ENCODE assay signal across 8 cellular contexts in the genomic region with DNA sequence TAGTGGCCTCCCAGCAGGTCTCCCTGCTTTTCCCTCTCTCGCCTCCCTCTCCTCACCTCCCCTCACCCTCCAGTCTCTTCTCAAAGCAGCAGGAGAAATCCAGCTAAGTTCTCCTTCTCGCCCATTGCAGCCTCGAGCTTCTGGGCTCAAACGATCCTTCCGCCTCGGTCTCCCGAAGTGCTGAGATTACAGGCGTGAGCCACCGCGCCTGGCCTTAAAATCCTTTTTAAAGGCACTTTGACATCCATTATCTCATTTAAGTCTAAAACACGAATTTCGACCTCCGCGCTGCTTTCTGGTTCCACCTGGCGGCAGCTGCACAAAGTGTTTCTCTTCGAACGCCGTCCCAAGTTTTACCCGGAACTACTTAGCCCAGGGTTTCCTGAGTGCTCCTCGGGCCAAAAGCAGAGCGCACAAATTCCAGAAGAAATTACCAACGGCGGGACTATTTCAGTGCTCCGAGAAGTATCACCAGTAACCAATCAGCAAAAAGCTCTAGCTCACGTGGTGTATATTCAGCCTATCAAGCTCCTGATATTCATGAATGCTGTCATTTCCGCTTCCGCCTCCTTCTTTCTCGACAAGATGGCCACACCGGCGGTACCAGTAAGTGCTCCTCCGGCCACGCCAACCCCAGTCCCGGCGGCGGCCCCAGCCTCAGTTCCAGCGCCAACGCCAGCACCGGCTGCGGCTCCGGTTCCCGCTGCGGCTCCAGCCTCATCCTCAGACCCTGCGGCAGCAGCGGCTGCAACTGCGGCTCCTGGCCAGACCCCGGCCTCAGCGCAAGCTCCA. TPM values are rescaled to one million over a fixed set of nuclear protein-coding genes. Genes with fewer than 3 reads are reported as not detected.
DNase-seq lines count a peak whose midpoint lies in the region; ATAC-seq and TF ChIP-seq lines count a peak whose summit lies in the region.

A gene with protein sequence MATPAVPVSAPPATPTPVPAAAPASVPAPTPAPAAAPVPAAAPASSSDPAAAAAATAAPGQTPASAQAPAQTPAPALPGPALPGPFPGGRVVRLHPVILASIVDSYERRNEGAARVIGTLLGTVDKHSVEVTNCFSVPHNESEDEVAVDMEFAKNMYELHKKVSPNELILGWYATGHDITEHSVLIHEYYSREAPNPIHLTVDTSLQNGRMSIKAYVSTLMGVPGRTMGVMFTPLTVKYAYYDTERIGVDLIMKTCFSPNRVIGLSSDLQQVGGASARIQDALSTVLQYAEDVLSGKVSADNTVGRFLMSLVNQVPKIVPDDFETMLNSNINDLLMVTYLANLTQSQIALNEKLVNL (plus strand): TSS at position 570 of the 792 bp plus-strand sequence. CDS start 16 bp downstream, at position 586.

- no peaks in the 10 kb centered on the region for H3K9me2 ChIP-seq in GM23338 (ENCODE audit: insufficient read depth)

- H3K4me2 ChIP-seq in GM23338, result peak within 1 kb of the TSS; percentile 94

- peak; percentile 98 for ATAC-seq in GM23338
- peak; percentile 96 to 97 for ATAC-seq in naive B cell (ENCODE audit: low read depth in 2 of 2)
- ATAC-seq in stimulated activated memory B cell treated with anti-CD40 and anti-IgM and Interleukin-4, amounts not matched to agents 10 μg/mL and 1 μg/mL and 100 μg/mL, for 72 hours, result peak; percentile 99

- H3F3A ChIP-seq in GM23338 (replicated peaks; ENCODE audit: low read depth), result peaks cover 11% of the 10 kb centered on the region

- H3K27ac Mint-ChIP-seq in GM23338 (peak within 1 kb of the TSS; percentile 95), naive B cell (peak within 1 kb of the TSS; percentile 87 to 99 (median 95))
- peak within 1 kb of the TSS; percentile 93 for H3K27ac Mint-ChIP-seq in activated T-helper 1 cell treated with anti-CD3 and anti-CD28 coated beads, Interleukin-12 subunit alpha, Interleukin-12 subunit beta, Interleukin-2, Interleukin-4 antibody, amounts not matched to agents 30 ng/mL and 10 ng/mL and 1 ng/mL, durations not matched to agents 14 hours and 24 hours and 36 hours
- H3K27ac Mint-ChIP-seq in stimulated activated memory B cell treated with anti-CD40 and anti-IgM and Interleukin-4, amounts not matched to agents 10 μg/mL and 1 μg/mL and 100 μg/mL, for 72 hours, result peak within 1 kb of the TSS; percentile 90

- intact Hi-C loops in activated T-helper 1 cell treated with anti-CD3 and anti-CD28 coated beads, Interleukin-12 subunit alpha, Interleukin-12 subunit beta, Interleukin-2, Interleukin-4 antibody, amounts not matched to agents 30 ng/mL and 10 ng/mL and 1 ng/mL, durations not matched to agents 14 hours and 24 hours and 36 hours (cut with micrococcal nuclease), result loop anchor here (1.0 to 10.0 kb wide), 10 partner anchors 32 to 1755 kb away; partner anchors contain the start of genes FHIP1B, ILK, PPFIBP2 and RRP8

- no peaks in the 10 kb centered on the region for H3K27me3 Mint-ChIP-seq in GM23338 (ENCODE audit: insufficient read depth, low read depth, poor library complexity)
- peaks cover 2% of the 10 kb centered on the region for H3K27me3 Mint-ChIP-seq in activated T-helper 1 cell treated with anti-CD3 and anti-CD28 coated beads, Interleukin-12 subunit alpha, Interleukin-12 subunit beta, Interleukin-2, Interleukin-4 antibody, amounts not matched to agents 30 ng/mL and 10 ng/mL and 1 ng/mL, durations not matched to agents 14 hours and 24 hours and 36 hours (ENCODE audit: insufficient read depth)
- no peaks in the 10 kb centered on the region for H3K27me3 Mint-ChIP-seq in naive B cell
- H3K27me3 Mint-ChIP-seq in stimulated activated memory B cell treated with anti-CD40 and anti-IgM and Interleukin-4, amounts not matched to agents 10 μg/mL and 1 μg/mL and 100 μg/mL, for 72 hours, result no peaks in the 10 kb centered on the region

- H3K4me3 Mint-ChIP-seq in GM23338 (peak within 1 kb of the TSS; percentile 95), naive B cell (peak within 1 kb of the TSS; percentile 82 to 95 (median 92))
- H3K4me3 Mint-ChIP-seq in activated T-helper 1 cell treated with anti-CD3 and anti-CD28 coated beads, Interleukin-12 subunit alpha, Interleukin-12 subunit beta, Interleukin-2, Interleukin-4 antibody, amounts not matched to agents 30 ng/mL and 10 ng/mL and 1 ng/mL, durations not matched to agents 14 hours and 24 hours and 36 hours, result peak within 1 kb of the TSS; percentile 99
- H3K4me3 Mint-ChIP-seq in stimulated activated memory B cell treated with anti-CD40 and anti-IgM and Interleukin-4, amounts not matched to agents 10 μg/mL and 1 μg/mL and 100 μg/mL, for 72 hours, result peak within 1 kb of the TSS; percentile 93

- H3K27ac ChIP-seq in GM23338 (ENCODE audit: low read depth), result peak within 1 kb of the TSS; percentile 76

- peaks cover 7% of the 10 kb centered on the region for H3K4me1 ChIP-seq in GM23338 (ENCODE audit: insufficient read depth)

- peak within 1 kb of the TSS; percentile 91 for H3K4me3 ChIP-seq in GM23338

- peaks cover 46% of the 10 kb centered on the region for H3K79me2 ChIP-seq in GM23338 (replicated peaks; ENCODE audit: insufficient read depth)

- H3K9me3 Mint-ChIP-seq in GM23338 (no peaks in the 10 kb centered on the region), naive B cell (no peaks in the 10 kb centered on the region)
- H3K9me3 Mint-ChIP-seq in activated T-helper 1 cell treated with anti-CD3 and anti-CD28 coated beads, Interleukin-12 subunit alpha, Interleukin-12 subunit beta, Interleukin-2, Interleukin-4 antibody, amounts not matched to agents 30 ng/mL and 10 ng/mL and 1 ng/mL, durations not matched to agents 14 hours and 24 hours and 36 hours, result no peaks in the 10 kb centered on the region
- H3K9me3 Mint-ChIP-seq in stimulated activated memory B cell treated with anti-CD40 and anti-IgM and Interleukin-4, amounts not matched to agents 10 μg/mL and 1 μg/mL and 100 μg/mL, for 72 hours, result no peaks in the 10 kb centered on the region

- H3K36me3 ChIP-seq in GM23338 (ENCODE audit: insufficient read depth), result peaks cover 21% of the 10 kb centered on the region

- DNase-seq in Daoy (ENCODE audit: low read depth) (peak; percentile 96), GM23338 (ENCODE audit: low spot score) (peak; percentile 99), LHCN-M2 (ENCODE audit: low read depth) (peak; percentile 99), RPMI7951 (ENCODE audit: low read depth) (peak; percentile 99), fibroblast of gingiva (ENCODE audit: low read depth) (peak; percentile 99), naive B cell (peak; percentile 93)
- DNase-seq in activated T-helper 1 cell treated with anti-CD3 and anti-CD28 coated beads, Interleukin-12 subunit alpha, Interleukin-12 subunit beta, Interleukin-2, Interleukin-4 antibody, amounts not matched to agents 30 ng/mL and 10 ng/mL and 1 ng/mL, durations not matched to agents 14 hours and 24 hours and 36 hours (ENCODE audit: low spot score), result peak; percentile 91

- H3K36me3 Mint-ChIP-seq in GM23338 (ENCODE audit: low read depth) (peaks cover 30% of the 10 kb centered on the region), naive B cell (peaks cover 0 to 6% of the 10 kb centered on the region in 2 donors)
- H3K36me3 Mint-ChIP-seq in activated T-helper 1 cell treated with anti-CD3 and anti-CD28 coated beads, Interleukin-12 subunit alpha, Interleukin-12 subunit beta, Interleukin-2, Interleukin-4 antibody, amounts not matched to agents 30 ng/mL and 10 ng/mL and 1 ng/mL, durations not matched to agents 14 hours and 24 hours and 36 hours (ENCODE audit: low read depth), result peaks cover 18% of the 10 kb centered on the region
- H3K36me3 Mint-ChIP-seq in stimulated activated memory B cell treated with anti-CD40 and anti-IgM and Interleukin-4, amounts not matched to agents 10 μg/mL and 1 μg/mL and 100 μg/mL, for 72 hours, result peaks cover 29% of the 10 kb centered on the region

- H3K4me1 Mint-ChIP-seq in GM23338 (peaks cover 15% of the 10 kb centered on the region), naive B cell (peaks cover 37 to 41% (median 38%) of the 10 kb centered on the region in 3 donors)
- peaks cover 39% of the 10 kb centered on the region for H3K4me1 Mint-ChIP-seq in activated T-helper 1 cell treated with anti-CD3 and anti-CD28 coated beads, Interleukin-12 subunit alpha, Interleukin-12 subunit beta, Interleukin-2, Interleukin-4 antibody, amounts not matched to agents 30 ng/mL and 10 ng/mL and 1 ng/mL, durations not matched to agents 14 hours and 24 hours and 36 hours (ENCODE audit: low read depth)
- H3K4me1 Mint-ChIP-seq in stimulated activated memory B cell treated with anti-CD40 and anti-IgM and Interleukin-4, amounts not matched to agents 10 μg/mL and 1 μg/mL and 100 μg/mL, for 72 hours, result peaks cover 46% of the 10 kb centered on the region

- no peaks in the 10 kb centered on the region for H3K27me3 ChIP-seq in GM23338 (ENCODE audit: insufficient read depth)

- peak; percentile 90 to 92 for TF ChIP-seq CTCF in GM23338 (conservative IDR thresholded peaks at IDR 0.05; ENCODE audit: low read depth in 2 of 2)

- H4K20me1 ChIP-seq in GM23338 (replicated peaks; ENCODE audit: insufficient read depth), result peaks cover 8% of the 10 kb centered on the region

- 0 out of 2 replicates have a peak within 1 kb of the TSS, but pooled peaks have one; percentile 43 for H2AFZ ChIP-seq in GM23338

TF ChIP-seq in GM23338, 12 proteins besides CTCF, POLR2A, EP300 and RAD21:
- peak; percentile 91 for TF ChIP-seq CREB1 (CRISPR knock-in tag; IDR thresholded peaks at IDR 0.05; ENCODE audit: low read depth)
- peak; percentile 64; the same call in 1 of the 2 replicates for TF ChIP-seq NANOG (IDR thresholded peaks at IDR 0.05; ENCODE audit: borderline replicate concordance)
- no peak for TF ChIP-seq EZH2 (IDR thresholded peaks at IDR 0.05; ENCODE audit: low read depth, unreplicated experiment)
- TF ChIP-seq ETS1 (IDR thresholded peaks at IDR 0.05), result peak; percentile 81

RNA-seq across cellular contexts. Expression of the gene that starts here (rescaled TPM):
- 197 and 243 TPM in 2 replicates for total RNA-seq in Daoy (2014; rRNA removed; shearing (Covaris generic))
- 351 and 555 TPM in 2 replicates for total RNA-seq in GM23338 (2014; rRNA removed; shearing (Covaris generic))
- polyA plus RNA-seq in GM23338 (2016; fragmentation: Nextera tagmentation; extraction: Ambion mirVana) (235 and 237 TPM in 2 replicates), naive B cell (ENCODE audit: low read depth in 6 of 6) (100 to 1,000 TPM; 384 to 508 (median 420) TPM)
- total RNA-seq in LHCN-M2 (2014; rRNA removed), result 220 and 355 TPM in 2 replicates
- polyA plus RNA-seq in LHCN-M2 (2012), result 450 TPM
- total RNA-seq in RPMI7951 (2014; rRNA removed; shearing (Covaris generic)), result 207 and 216 TPM in 2 replicates
- 210 and 214 TPM in 2 replicates for total RNA-seq in activated T-helper 1 cell treated with anti-CD3 and anti-CD28 coated beads, Interleukin-12 subunit alpha, Interleukin-12 subunit beta, Interleukin-2, Interleukin-4 antibody, amounts not matched to agents 30 ng/mL and 10 ng/mL and 1 ng/mL, durations not matched to agents 14 hours and 24 hours and 36 hours

Comparison
In these comparisons a context has a peak if more than half of its experiments do, and no peak if none do; other contexts are left out.
1. Peak in every context shown above with its lines: DNase-seq, ATAC-seq, H3K4me3 ChIP-seq and H3K27ac ChIP-seq.